Comparison of ENCODE assay signal across 26 cellular contexts in genomic region chr20:10754809-10755208, GRCh38.
"Had no signal": no experiment of that assay in that cellular context is flagged by ENCODE, and none has a peak within 500 bp of the region (broad histone marks: within the 10 kb centered on the region; RNA-seq: fewer than 3 reads in every experiment).

No MANE protein-coding gene starts in this region.

- H3K4me3 ChIP-seq: heart left ventricle, lung, skin epidermis, stomach, testis, thyroid gland, vagina had no signal

- DNase-seq: heart left ventricle; hypothalamus; immature natural killer cell; kidney; left ventricle myocardium superior; mesendoderm; naive thymus-derived CD8-positive, alpha-beta T cell; occipital lobe; retina; right cardiac atrium; stimulated activated CD4-positive, alpha-beta T cell treated with anti-CD3 and anti-CD28 coated beads, Interleukin-12 subunit alpha, Interleukin-12 subunit beta, amount 100 ng/mL, for 4 hours; stimulated activated CD4-positive, alpha-beta T cell treated with anti-CD3 and anti-CD28 coated beads, Interleukin-15, amount 100 ng/mL, for 24 hours; stimulated activated CD4-positive, alpha-beta T cell treated with anti-CD3 and anti-CD28 coated beads, Interleukin-2, amount 100 ng/mL, for 24 hours; stimulated activated CD4-positive, alpha-beta T cell treated with anti-CD3 and anti-CD28 coated beads, Interleukin-4, amount 100 ng/mL, for 1 hour; stimulated activated naive B cell treated with anti-CD40 and anti-IgM and Interleukin-4, amounts not matched to agents 10 μg/mL and 1 μg/mL and 100 μg/mL, for 72 hours; stimulated activated naive CD8-positive, alpha-beta T cell treated with anti-CD3 and anti-CD28 coated beads, Interleukin-15, Interleukin-2, amounts not matched to agents 100 U/mL and 50 U/mL, for 24 hours; stomach; testis; thyroid gland; trophoblast cell had no signal

- H3K9me3 ChIP-seq: heart left ventricle, neutrophil, stomach, testis, thyroid gland, vagina had no signal

- H3K27ac ChIP-seq: heart left ventricle, neutrophil, parathyroid adenoma, skin epidermis, stomach, testis, thyroid gland, vagina had no signal

- H3K36me3 ChIP-seq: heart left ventricle, neutrophil, stomach, thyroid gland, vagina had no signal

- H3K27me3 ChIP-seq: heart left ventricle, stomach, testis, thyroid gland, vagina had no signal

- ATAC-seq: heart left ventricle; left ventricle myocardium superior; naive thymus-derived CD8-positive, alpha-beta T cell; right cardiac atrium; sciatic nerve; stimulated activated naive B cell treated with anti-CD40 and anti-IgM and Interleukin-4, amounts not matched to agents 10 μg/mL and 1 μg/mL and 100 μg/mL, for 72 hours; stimulated activated naive CD8-positive, alpha-beta T cell treated with anti-CD3 and anti-CD28 coated beads, Interleukin-15, Interleukin-2, amounts not matched to agents 100 U/mL and 50 U/mL, for 24 hours had no signal

- H3K4me1 ChIP-seq: parathyroid adenoma, stomach, testis, thyroid gland had no signal
